1 cellular context compared by ENCODE assay signal in genomic region chr4:15198070-15198727, GRCh38.
A peak's percentile ranks its signal among the peaks of the same experiment; 100 is the strongest.
TF ChIP-seq lines count a peak whose summit lies in the region.

No MANE protein-coding gene starts in this region.

TF ChIP-seq in HepG2, 621 proteins besides CTCF, POLR2A, EP300 and RAD21:
- TF ChIP-seq MAFK (conservative IDR thresholded peaks at IDR 0.05 in 1 of 2, IDR thresholded peaks at IDR 0.05 in 1 of 2; ENCODE audit: low read length in 2 of 2) = peak; percentile 42 to 45; a peak in 3 of 4 replicates
- TF ChIP-seq MAFF (IDR thresholded peaks at IDR 0.05; ENCODE audit: low read depth, low read length) = peak; percentile 45
- TF ChIP-seq HNRNPL (IDR thresholded peaks at IDR 0.05; ENCODE audit: low read depth, low read length) = no peak
TF ChIP-seq in HepG2: peak in this region for 2.
